1 cellular context compared by ENCODE assay signal in genomic region chr3:17420668-17421067, GRCh38.
TF ChIP-seq lines count a peak whose summit lies in the region.

No MANE protein-coding gene starts in this region.

TF ChIP-seq in HepG2, 621 proteins besides CTCF, POLR2A, EP300 and RAD21 (continued from another document and continues in another):
- TF ChIP-seq ZNF276 (CRISPR knock-in tag; IDR thresholded peaks at IDR 0.05; ENCODE audit: low read depth) (no peak), HDAC2 (CRISPR knock-in tag; IDR thresholded peaks at IDR 0.05) (peak; percentile 65), TARDBP (CRISPR knock-in tag; IDR thresholded peaks at IDR 0.05) (peak; percentile 33; the same call in 1 of the 2 replicates), CCAR2 (optimal IDR thresholded peaks at IDR 0.05; ENCODE audit: low read depth, low read length) (no peak), PBX3 (CRISPR knock-in tag; IDR thresholded peaks at IDR 0.05; ENCODE audit: borderline replicate concordance) (no peak), ZGPAT (CRISPR knock-in tag; IDR thresholded peaks at IDR 0.05) (peak; percentile 70), UBTF (CRISPR knock-in tag; IDR thresholded peaks at IDR 0.05) (no peak), TBX2 (CRISPR knock-in tag; IDR thresholded peaks at IDR 0.05; ENCODE audit: borderline replicate concordance) (peak; percentile 52; the same call in 1 of the 2 replicates), ZNF615 (CRISPR knock-in tag; IDR thresholded peaks at IDR 0.05; ENCODE audit: borderline replicate concordance) (no peak), HDAC1 (CRISPR knock-in tag; IDR thresholded peaks at IDR 0.05) (0 out of 2 replicates have a peak, but pooled peaks have one; percentile 37), ZNF850 (CRISPR knock-in tag; conservative IDR thresholded peaks at IDR 0.05) (no peak), SNAPC2 (CRISPR knock-in tag; IDR thresholded peaks at IDR 0.05) (peak; percentile 39; the same call in 1 of the 2 replicates), JUN (CRISPR knock-in tag; IDR thresholded peaks at IDR 0.05) (no peak), ZBTB49 (CRISPR knock-in tag; IDR thresholded peaks at IDR 0.05; ENCODE audit: borderline replicate concordance) (no peak), ZNF652 (CRISPR knock-in tag; IDR thresholded peaks at IDR 0.05; ENCODE audit: borderline replicate concordance, low read depth) (peak; percentile 25; the same call in 1 of the 2 replicates), CEBPG (CRISPR knock-in tag; IDR thresholded peaks at IDR 0.05) (0 out of 2 replicates have a peak, but pooled peaks have one; percentile 21), IKZF5 (CRISPR knock-in tag; IDR thresholded peaks at IDR 0.05) (peak; percentile 66; the same call in 1 of the 2 replicates), MEIS1 (CRISPR knock-in tag; IDR thresholded peaks at IDR 0.05; ENCODE audit: borderline replicate concordance) (no peak), HNRNPK (IDR thresholded peaks at IDR 0.05; ENCODE audit: low read depth, low read length, poor library complexity, severe bottlenecking) (no peak), TCF7 (IDR thresholded peaks at IDR 0.05; ENCODE audit: low read depth) (peak; percentile 46; the same call in 1 of the 2 replicates), THAP7 (CRISPR knock-in tag; IDR thresholded peaks at IDR 0.05) (no peak), CREM (IDR thresholded peaks at IDR 0.05) (no peak), CREM (CRISPR knock-in tag; IDR thresholded peaks at IDR 0.05) (no peak), ATF1 (CRISPR knock-in tag; IDR thresholded peaks at IDR 0.05) (peak; percentile 29; the same call in 1 of the 2 replicates), ZMYM4 (CRISPR knock-in tag; IDR thresholded peaks at IDR 0.05) (no peak), FOXP1 (IDR thresholded peaks at IDR 0.05) (peak; percentile 71; the same call in 1 of the 2 replicates), FOXP1 (CRISPR knock-in tag; IDR thresholded peaks at IDR 0.05) (peak; percentile 97), ZBTB42 (CRISPR knock-in tag; IDR thresholded peaks at IDR 0.05) (no peak), REST (IDR thresholded peaks at IDR 0.05; ENCODE audit: borderline replicate concordance in 1 of 2, low read depth in 1 of 2, low read length in 2 of 2) (no peak; a peak in 1 of 4 replicates), NR2F2 (IDR thresholded peaks at IDR 0.05; ENCODE audit: borderline replicate concordance, low read depth) (0 out of 2 replicates have a peak, but pooled peaks have one; percentile 35), PBX2 (CRISPR knock-in tag; IDR thresholded peaks at IDR 0.05) (peak; percentile 47; the same call in 1 of the 2 replicates), FOXA1 (IDR thresholded peaks at IDR 0.05) (peak; percentile 89), FOXA1 (CRISPR knock-in tag; IDR thresholded peaks at IDR 0.05) (peak; percentile 61; the same call in 1 of the 2 replicates), FOXJ3 (CRISPR knock-in tag; IDR thresholded peaks at IDR 0.05; ENCODE audit: borderline replicate concordance) (peak; percentile 78; the same call in 1 of the 2 replicates), ZNF235 (CRISPR knock-in tag; IDR thresholded peaks at IDR 0.05; ENCODE audit: borderline replicate concordance) (no peak), GMEB1 (CRISPR knock-in tag; IDR thresholded peaks at IDR 0.05; ENCODE audit: borderline replicate concordance) (no peak), JDP2 (CRISPR knock-in tag; IDR thresholded peaks at IDR 0.05; ENCODE audit: borderline replicate concordance) (no peak), KLF16 (CRISPR knock-in tag; IDR thresholded peaks at IDR 0.05) (no peak), MYNN (CRISPR knock-in tag; IDR thresholded peaks at IDR 0.05; ENCODE audit: low read depth) (no peak), XBP1 (CRISPR knock-in tag; IDR thresholded peaks at IDR 0.05) (no peak), ZFP36 (IDR thresholded peaks at IDR 0.05; ENCODE audit: borderline replicate concordance, low read depth, low read length, partially characterized antibody) (no peak), THAP11 (CRISPR knock-in tag; IDR thresholded peaks at IDR 0.05) (peak; percentile 33; the same call in 1 of the 2 replicates), ZNF317 (CRISPR knock-in tag; IDR thresholded peaks at IDR 0.05) (no peak), SALL1 (CRISPR knock-in tag; IDR thresholded peaks at IDR 0.05) (no peak), ZNF383 (CRISPR knock-in tag; IDR thresholded peaks at IDR 0.05; ENCODE audit: borderline replicate concordance) (no peak), TEAD3 (CRISPR knock-in tag; optimal IDR thresholded peaks at IDR 0.05; ENCODE audit: borderline replicate concordance) (peak; percentile 27), ZNF343 (CRISPR knock-in tag; IDR thresholded peaks at IDR 0.05) (no peak), ZNF136 (CRISPR knock-in tag; IDR thresholded peaks at IDR 0.05; ENCODE audit: low read depth) (no peak), KMT2A (CRISPR knock-in tag; IDR thresholded peaks at IDR 0.05) (no peak)
